ENCODE assay signal across 8 cellular contexts in genomic region chr2:68251855-68252406, GRCh38. TPM values are rescaled to one million over a fixed set of nuclear protein-coding genes. Genes with fewer than 3 reads are reported as not detected.
DNase-seq lines count a peak whose midpoint lies in the region; ATAC-seq, FAIRE-seq and TF ChIP-seq lines count a peak whose summit lies in the region.

No MANE protein-coding gene starts in this region.

- no peak for TF ChIP-seq CTCF in AG04450 (IDR thresholded peaks at IDR 0.05; ENCODE audit: low read depth, low read length)

- peak overlapping the region; percentile 98 for H3K4me3 Mint-ChIP-seq in activated CD4-positive, alpha-beta memory T cell treated with anti-CD3 and anti-CD28 coated beads, Interleukin-2, amount 10 ng/mL, durations not matched to agents 7 days and 5 days
- H3K4me3 Mint-ChIP-seq in effector memory CD8-positive, alpha-beta T cell: peak overlapping the region in 1 of 2 donors; percentile 98
- H3K4me3 Mint-ChIP-seq in naive B cell: peak overlapping the region; percentile 85 to 100 (median 98)
- H3K4me3 Mint-ChIP-seq in stimulated activated naive CD8-positive, alpha-beta T cell treated with anti-CD3 and anti-CD28 coated beads, Interleukin-15, Interleukin-2, amounts not matched to agents 100 ng/mL and 50 ng/mL, for 24 hours: peak overlapping the region; percentile 88

- no peak for FAIRE-seq in GM19239 (lab: Jason Lieb, UNC)

- H3K4me1 Mint-ChIP-seq in activated CD4-positive, alpha-beta memory T cell treated with anti-CD3 and anti-CD28 coated beads, Interleukin-2, amount 10 ng/mL, durations not matched to agents 7 days and 5 days: peaks cover 41% of the 10 kb centered on the region
- peaks cover 17 to 36% of the 10 kb centered on the region in 2 donors for H3K4me1 Mint-ChIP-seq in effector memory CD8-positive, alpha-beta T cell (ENCODE audit: low read depth in 2 of 2)
- H3K4me1 Mint-ChIP-seq in naive B cell: peaks cover 25 to 34% (median 27%) of the 10 kb centered on the region in 3 donors
- peaks cover 32% of the 10 kb centered on the region for H3K4me1 Mint-ChIP-seq in stimulated activated naive CD8-positive, alpha-beta T cell treated with anti-CD3 and anti-CD28 coated beads, Interleukin-15, Interleukin-2, amounts not matched to agents 100 ng/mL and 50 ng/mL, for 24 hours (ENCODE audit: low read depth)

- CTCF ChIA-PET in AG04450 (lab: Charles Lee): no interaction called here
- CTCF ChIA-PET in activated CD4-positive, alpha-beta memory T cell treated with anti-CD3 and anti-CD28 coated beads, Interleukin-2, amount 10 ng/mL, durations not matched to agents 7 days and 5 days (lab: Charles Lee): interaction anchor here (0.9 to 3.3 kb wide), 5 partner anchors 45 to 56 kb away, joined by 3 to 28 read pairs (median 3); no protein-coding TSS in a partner anchor

- DNase-seq in AG04450 (ENCODE audit: low read depth, low spot score): no peak
- DNase-seq in GM19239 (ENCODE audit: insufficient read length, low spot score): peak; percentile 9
- DNase-seq in activated CD4-positive, alpha-beta memory T cell treated with anti-CD3 and anti-CD28 coated beads, Interleukin-2, amount 10 ng/mL, durations not matched to agents 7 days and 5 days: peak; percentile 51
- DNase-seq in effector memory CD8-positive, alpha-beta T cell: peak; percentile 32 to 44 (median 35)
- peak; percentile 51 for DNase-seq in naive B cell
- DNase-seq in SK-N-DZ (ENCODE audit: low spot score): no peak

- H3K36me3 Mint-ChIP-seq in activated CD4-positive, alpha-beta memory T cell treated with anti-CD3 and anti-CD28 coated beads, Interleukin-2, amount 10 ng/mL, durations not matched to agents 7 days and 5 days (ENCODE audit: low read depth): peaks cover 20% of the 10 kb centered on the region
- peaks cover 35% of the 10 kb centered on the region for H3K36me3 Mint-ChIP-seq in effector memory CD8-positive, alpha-beta T cell (ENCODE audit: insufficient read depth)
- peaks cover 7 to 9% of the 10 kb centered on the region in 2 donors for H3K36me3 Mint-ChIP-seq in naive B cell
- H3K36me3 Mint-ChIP-seq in stimulated activated naive CD8-positive, alpha-beta T cell treated with anti-CD3 and anti-CD28 coated beads, Interleukin-15, Interleukin-2, amounts not matched to agents 100 ng/mL and 50 ng/mL, for 24 hours (ENCODE audit: low read depth): peaks cover 17% of the 10 kb centered on the region

- no peaks in the 10 kb centered on the region for H3K9me3 Mint-ChIP-seq in activated CD4-positive, alpha-beta memory T cell treated with anti-CD3 and anti-CD28 coated beads, Interleukin-2, amount 10 ng/mL, durations not matched to agents 7 days and 5 days
- H3K9me3 Mint-ChIP-seq in effector memory CD8-positive, alpha-beta T cell: no peaks in the 10 kb centered on the region
- no peaks in the 10 kb centered on the region for H3K9me3 Mint-ChIP-seq in naive B cell
- H3K9me3 Mint-ChIP-seq in stimulated activated naive CD8-positive, alpha-beta T cell treated with anti-CD3 and anti-CD28 coated beads, Interleukin-15, Interleukin-2, amounts not matched to agents 100 ng/mL and 50 ng/mL, for 24 hours: no peaks in the 10 kb centered on the region

- peak overlapping the region; percentile 79 for H3K4me3 ChIP-seq in AG04450 (ENCODE audit: low read depth, low read length)

- no peaks in the 10 kb centered on the region for H3K27me3 ChIP-seq in AG04450 (ENCODE audit: control insufficient read depth, insufficient read depth, low read length)

- ATAC-seq in HG03521 (IDR thresholded peaks at IDR 0.05; ENCODE audit: unreplicated experiment): peak; percentile 9
- ATAC-seq in effector memory CD8-positive, alpha-beta T cell (replicated peaks): peak; percentile 6
- peak; percentile 1 to 2 for ATAC-seq in naive B cell (ENCODE audit: low read depth in 2 of 2)

- POLR2A ChIA-PET in AG04450 (lab: Yijun Ruan, JAX): interaction anchor here (0.6 to 1.6 kb wide), 6 partner anchors 22 to 130 kb away, joined by 3 to 11 read pairs (median 4); partner anchors contain the start of genes CNRIP1 and PNO1
- POLR2A ChIA-PET in activated CD4-positive, alpha-beta memory T cell treated with anti-CD3 and anti-CD28 coated beads, Interleukin-2, amount 10 ng/mL, durations not matched to agents 7 days and 5 days (lab: Charles Lee): interaction anchor here (0.8 to 5.2 kb wide), 17 partner anchors 16 to 215 kb away, joined by 3 to 43 read pairs (median 4); partner anchors contain the start of genes APLF, FBXO48 and PNO1

- H3K9me3 ChIP-seq in AG04450 (ENCODE audit: control insufficient read depth, insufficient read depth, low read length): no peaks in the 10 kb centered on the region

- H3K27ac ChIP-seq in AG04450 (ENCODE audit: low read depth, low read length): peak overlapping the region; percentile 84

- H3K27me3 Mint-ChIP-seq in activated CD4-positive, alpha-beta memory T cell treated with anti-CD3 and anti-CD28 coated beads, Interleukin-2, amount 10 ng/mL, durations not matched to agents 7 days and 5 days: no peaks in the 10 kb centered on the region
- no peaks in the 10 kb centered on the region for H3K27me3 Mint-ChIP-seq in effector memory CD8-positive, alpha-beta T cell
- H3K27me3 Mint-ChIP-seq in naive B cell: no peaks in the 10 kb centered on the region
- no peaks in the 10 kb centered on the region for H3K27me3 Mint-ChIP-seq in stimulated activated naive CD8-positive, alpha-beta T cell treated with anti-CD3 and anti-CD28 coated beads, Interleukin-15, Interleukin-2, amounts not matched to agents 100 ng/mL and 50 ng/mL, for 24 hours

- H3K27ac Mint-ChIP-seq in activated CD4-positive, alpha-beta memory T cell treated with anti-CD3 and anti-CD28 coated beads, Interleukin-2, amount 10 ng/mL, durations not matched to agents 7 days and 5 days: peak overlapping the region; percentile 98
- H3K27ac Mint-ChIP-seq in effector memory CD8-positive, alpha-beta T cell: peak overlapping the region in 1 of 2 donors; percentile 99
- peak overlapping the region in 5 of 6 donors; percentile 89 to 98 (median 97) for H3K27ac Mint-ChIP-seq in naive B cell
- H3K27ac Mint-ChIP-seq in stimulated activated naive CD8-positive, alpha-beta T cell treated with anti-CD3 and anti-CD28 coated beads, Interleukin-15, Interleukin-2, amounts not matched to agents 100 ng/mL and 50 ng/mL, for 24 hours: peak overlapping the region; percentile 94

RNA-seq across cellular contexts. Expression of gene PPP3R1, which starts 0.4 kb away (rescaled TPM):
- polyA plus RNA-seq in AG04450 (2011; rRNA removed) (21.2 and 24.9 TPM in 2 replicates), naive B cell (ENCODE audit: low read depth in 6 of 6) (10 to 100 TPM in 1 of 6 donors, 1 to 10 TPM in 5; 1.4 to 11.2 (median 6.6) TPM)
- 13.6 and 28.6 TPM in 2 replicates for polyA minus RNA-seq in AG04450 (2011; rRNA and poly(A)+ RNA removed)
- 10 to 100 TPM; 80.0 to 92.9 TPM for total RNA-seq in activated CD4-positive, alpha-beta memory T cell treated with anti-CD3 and anti-CD28 coated beads, Interleukin-2, amount 10 ng/mL, durations not matched to agents 7 days and 5 days
- polyA plus RNA-seq in SK-N-DZ (2014; cell fraction: cytosol; rRNA removed): 33.6 and 36.2 TPM in 2 replicates
- polyA plus RNA-seq in SK-N-DZ (2014; cell fraction: nucleus; rRNA removed): 15.1 and 16.9 TPM in 2 replicates

Comparison
In these comparisons a context has a peak if more than half of its experiments do, and no peak if none do; other contexts are left out.
1. DNase-seq: peak in GM19239 (single experiment), activated CD4-positive, alpha-beta memory T cell treated with anti-CD3 and anti-CD28 coated beads, Interleukin-2, amount 10 ng/mL, durations not matched to agents 7 days and 5 days (single experiment), effector memory CD8-positive, alpha-beta T cell (3 of 3) and naive B cell (single experiment); none in AG04450 (single experiment) and SK-N-DZ (single experiment).
2. Peak in every context shown above with its lines, with median percentiles within 50 percentile points of each other: ATAC-seq.